Comparison of ENCODE assay signal across 1 cellular context in the genomic region with DNA sequence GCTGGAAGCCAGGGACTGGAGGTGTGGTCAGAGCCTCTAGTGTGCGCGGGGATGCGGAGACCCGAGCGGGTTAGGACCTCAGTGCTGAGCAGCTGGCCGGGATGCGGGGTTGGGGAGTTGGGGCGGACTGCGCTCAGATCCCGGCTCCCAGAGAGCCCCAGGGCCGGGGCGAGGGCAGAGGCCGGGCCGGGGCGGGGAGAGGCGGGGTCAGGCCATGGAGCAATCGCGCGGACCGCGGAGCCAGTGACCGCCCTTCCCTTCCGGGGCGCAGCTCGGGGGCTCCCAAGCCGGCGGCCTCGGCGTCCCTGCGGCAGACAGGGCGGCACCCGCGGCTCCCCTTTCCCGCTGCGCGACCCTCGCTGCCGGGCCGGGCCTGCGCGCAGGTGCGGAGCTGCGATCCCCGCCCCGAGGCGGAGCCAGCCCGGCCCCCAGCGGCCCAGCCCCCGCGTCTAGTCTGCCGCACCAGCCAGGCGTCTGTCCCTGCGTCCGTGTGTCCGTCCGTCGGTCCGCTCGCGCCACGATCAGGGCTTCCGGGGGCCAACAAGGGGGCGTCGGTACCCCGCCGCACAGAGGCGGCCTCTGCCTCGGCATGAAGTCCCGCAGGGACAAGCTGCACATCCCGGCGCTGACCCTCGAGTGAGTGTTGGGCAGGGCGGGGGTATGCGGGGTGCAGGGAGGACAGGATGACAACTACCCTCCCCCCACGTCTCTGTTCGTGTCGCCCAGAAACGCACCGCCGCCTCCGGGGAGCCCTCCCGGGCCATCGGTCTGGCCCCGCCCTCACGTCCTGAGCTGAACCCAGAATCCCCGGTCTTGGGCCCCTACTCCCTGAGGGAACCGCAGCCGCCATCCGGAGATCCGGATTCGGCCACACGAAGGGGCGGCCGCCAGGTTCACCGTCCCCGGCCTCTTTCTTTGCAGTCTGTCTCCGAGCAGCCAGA.
TF ChIP-seq lines count a peak whose summit lies in the region.

No MANE protein-coding gene starts in this region.

TF ChIP-seq in HEK293, 187 proteins besides CTCF, POLR2A, EP300 and RAD21 (continued from another document and continues in another):
- TF ChIP-seq, protein P1, sequence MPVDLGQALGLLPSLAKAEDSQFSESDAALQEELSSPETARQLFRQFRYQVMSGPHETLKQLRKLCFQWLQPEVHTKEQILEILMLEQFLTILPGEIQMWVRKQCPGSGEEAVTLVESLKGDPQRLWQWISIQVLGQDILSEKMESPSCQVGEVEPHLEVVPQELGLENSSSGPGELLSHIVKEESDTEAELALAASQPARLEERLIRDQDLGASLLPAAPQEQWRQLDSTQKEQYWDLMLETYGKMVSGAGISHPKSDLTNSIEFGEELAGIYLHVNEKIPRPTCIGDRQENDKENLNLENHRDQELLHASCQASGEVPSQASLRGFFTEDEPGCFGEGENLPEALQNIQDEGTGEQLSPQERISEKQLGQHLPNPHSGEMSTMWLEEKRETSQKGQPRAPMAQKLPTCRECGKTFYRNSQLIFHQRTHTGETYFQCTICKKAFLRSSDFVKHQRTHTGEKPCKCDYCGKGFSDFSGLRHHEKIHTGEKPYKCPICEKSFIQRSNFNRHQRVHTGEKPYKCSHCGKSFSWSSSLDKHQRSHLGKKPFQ (tag by site-specific recombination; IDR thresholded peaks at IDR 0.05): no peak
- TF ChIP-seq ZNF354C (tag by site-specific recombination; IDR thresholded peaks at IDR 0.05; ENCODE audit: borderline replicate concordance, low read depth) (no peak), ZNF184 (tag by site-specific recombination; IDR thresholded peaks at IDR 0.05) (no peak), ZNF514 (tag by site-specific recombination; IDR thresholded peaks at IDR 0.05) (no peak), ZNF837 (tag by site-specific recombination; IDR thresholded peaks at IDR 0.05) (no peak), ZNF660 (tag by site-specific recombination; IDR thresholded peaks at IDR 0.05) (no peak), SP3 (tag by site-specific recombination; IDR thresholded peaks at IDR 0.05) (peak; percentile 51), ZBTB48 (tag by site-specific recombination; IDR thresholded peaks at IDR 0.05) (0 out of 2 replicates have a peak, but pooled peaks have one; percentile 1), TCF7L2 (IDR thresholded peaks at IDR 0.05; ENCODE audit: borderline replicate concordance, low read depth, low read length) (no peak), HOXC10 (CRISPR knock-in tag; IDR thresholded peaks at IDR 0.05) (no peak), ZNF585B (tag by site-specific recombination; IDR thresholded peaks at IDR 0.05) (no peak), ZNF221 (tag by site-specific recombination; IDR thresholded peaks at IDR 0.05; ENCODE audit: borderline replicate concordance) (no peak), ZSCAN23 (tag by site-specific recombination; IDR thresholded peaks at IDR 0.05) (no peak), ZNF302 (tag by site-specific recombination; IDR thresholded peaks at IDR 0.05; ENCODE audit: low read depth) (no peak), GLI2 (tag by site-specific recombination; IDR thresholded peaks at IDR 0.05; ENCODE audit: borderline replicate concordance, low read depth) (no peak), ZNF214 (tag by site-specific recombination; IDR thresholded peaks at IDR 0.05; ENCODE audit: borderline replicate concordance) (no peak), ZNF510 (tag by site-specific recombination; IDR thresholded peaks at IDR 0.05; ENCODE audit: insufficient replicate concordance) (no peak), ZNF76 (tag by site-specific recombination; IDR thresholded peaks at IDR 0.05; ENCODE audit: borderline replicate concordance, low read depth) (no peak), ZFHX2 (tag by site-specific recombination; conservative IDR thresholded peaks at IDR 0.05) (0 out of 2 replicates have a peak, but pooled peaks have one; percentile 3), BCL11B (tag by site-specific recombination; IDR thresholded peaks at IDR 0.05; ENCODE audit: low read depth) (no peak), ZNF654 (tag by site-specific recombination; IDR thresholded peaks at IDR 0.05; ENCODE audit: low read depth) (no peak), ZNF366 (tag by site-specific recombination; conservative IDR thresholded peaks at IDR 0.05) (no peak), OVOL3 (tag by site-specific recombination; IDR thresholded peaks at IDR 0.05) (no peak), ZNF529 (tag by site-specific recombination; IDR thresholded peaks at IDR 0.05; ENCODE audit: insufficient replicate concordance) (no peak), ZNF426 (tag by site-specific recombination; IDR thresholded peaks at IDR 0.05) (no peak), GLIS1 (tag by site-specific recombination; IDR thresholded peaks at IDR 0.05) (peak; percentile 59; the same call in 1 of the 2 replicates), EGR2 (tag by site-specific recombination; IDR thresholded peaks at IDR 0.05; ENCODE audit: low read depth) (no peak; the same call in 1 of the 2 replicates), MEIS1 (CRISPR knock-in tag; IDR thresholded peaks at IDR 0.05; ENCODE audit: borderline replicate concordance) (no peak), ZNF24 (tag by site-specific recombination; IDR thresholded peaks at IDR 0.05) (no peak), ZNF701 (tag by site-specific recombination; IDR thresholded peaks at IDR 0.05) (no peak), ZNF626 (tag by site-specific recombination; IDR thresholded peaks at IDR 0.05) (no peak), ZNF600 (tag by site-specific recombination; IDR thresholded peaks at IDR 0.05) (no peak), ZNF707 (tag by site-specific recombination; IDR thresholded peaks at IDR 0.05) (no peak), ZNF629 (tag by site-specific recombination; IDR thresholded peaks at IDR 0.05) (no peak)
- TF ChIP-seq, protein P2, sequence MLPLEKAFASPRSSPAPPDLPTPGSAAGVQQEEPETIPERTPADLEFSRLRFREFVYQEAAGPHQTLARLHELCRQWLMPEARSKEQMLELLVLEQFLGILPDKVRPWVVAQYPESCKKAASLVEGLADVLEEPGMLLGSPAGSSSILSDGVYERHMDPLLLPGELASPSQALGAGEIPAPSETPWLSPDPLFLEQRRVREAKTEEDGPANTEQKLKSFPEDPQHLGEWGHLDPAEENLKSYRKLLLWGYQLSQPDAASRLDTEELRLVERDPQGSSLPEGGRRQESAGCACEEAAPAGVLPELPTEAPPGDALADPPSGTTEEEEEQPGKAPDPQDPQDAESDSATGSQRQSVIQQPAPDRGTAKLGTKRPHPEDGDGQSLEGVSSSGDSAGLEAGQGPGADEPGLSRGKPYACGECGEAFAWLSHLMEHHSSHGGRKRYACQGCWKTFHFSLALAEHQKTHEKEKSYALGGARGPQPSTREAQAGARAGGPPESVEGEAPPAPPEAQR (tag by site-specific recombination; IDR thresholded peaks at IDR 0.05): no peak
- TF ChIP-seq, protein P3, sequence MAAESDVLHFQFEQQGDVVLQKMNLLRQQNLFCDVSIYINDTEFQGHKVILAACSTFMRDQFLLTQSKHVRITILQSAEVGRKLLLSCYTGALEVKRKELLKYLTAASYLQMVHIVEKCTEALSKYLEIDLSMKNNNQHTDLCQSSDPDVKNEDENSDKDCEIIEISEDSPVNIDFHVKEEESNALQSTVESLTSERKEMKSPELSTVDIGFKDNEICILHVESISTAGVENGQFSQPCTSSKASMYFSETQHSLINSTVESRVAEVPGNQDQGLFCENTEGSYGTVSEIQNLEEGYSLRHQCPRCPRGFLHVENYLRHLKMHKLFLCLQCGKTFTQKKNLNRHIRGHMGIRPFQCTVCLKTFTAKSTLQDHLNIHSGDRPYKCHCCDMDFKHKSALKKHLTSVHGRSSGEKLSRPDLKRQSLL (tag by site-specific recombination; IDR thresholded peaks at IDR 0.05): no peak
- TF ChIP-seq, protein P4, sequence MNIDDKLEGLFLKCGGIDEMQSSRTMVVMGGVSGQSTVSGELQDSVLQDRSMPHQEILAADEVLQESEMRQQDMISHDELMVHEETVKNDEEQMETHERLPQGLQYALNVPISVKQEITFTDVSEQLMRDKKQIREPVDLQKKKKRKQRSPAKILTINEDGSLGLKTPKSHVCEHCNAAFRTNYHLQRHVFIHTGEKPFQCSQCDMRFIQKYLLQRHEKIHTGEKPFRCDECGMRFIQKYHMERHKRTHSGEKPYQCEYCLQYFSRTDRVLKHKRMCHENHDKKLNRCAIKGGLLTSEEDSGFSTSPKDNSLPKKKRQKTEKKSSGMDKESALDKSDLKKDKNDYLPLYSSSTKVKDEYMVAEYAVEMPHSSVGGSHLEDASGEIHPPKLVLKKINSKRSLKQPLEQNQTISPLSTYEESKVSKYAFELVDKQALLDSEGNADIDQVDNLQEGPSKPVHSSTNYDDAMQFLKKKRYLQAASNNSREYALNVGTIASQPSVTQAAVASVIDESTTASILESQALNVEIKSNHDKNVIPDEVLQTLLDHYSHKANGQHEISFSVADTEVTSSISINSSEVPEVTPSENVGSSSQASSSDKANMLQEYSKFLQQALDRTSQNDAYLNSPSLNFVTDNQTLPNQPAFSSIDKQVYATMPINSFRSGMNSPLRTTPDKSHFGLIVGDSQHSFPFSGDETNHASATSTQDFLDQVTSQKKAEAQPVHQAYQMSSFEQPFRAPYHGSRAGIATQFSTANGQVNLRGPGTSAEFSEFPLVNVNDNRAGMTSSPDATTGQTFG (tag by site-specific recombination; IDR thresholded peaks at IDR 0.05; ENCODE audit: borderline replicate concordance): no peak
- TF ChIP-seq, protein P5, sequence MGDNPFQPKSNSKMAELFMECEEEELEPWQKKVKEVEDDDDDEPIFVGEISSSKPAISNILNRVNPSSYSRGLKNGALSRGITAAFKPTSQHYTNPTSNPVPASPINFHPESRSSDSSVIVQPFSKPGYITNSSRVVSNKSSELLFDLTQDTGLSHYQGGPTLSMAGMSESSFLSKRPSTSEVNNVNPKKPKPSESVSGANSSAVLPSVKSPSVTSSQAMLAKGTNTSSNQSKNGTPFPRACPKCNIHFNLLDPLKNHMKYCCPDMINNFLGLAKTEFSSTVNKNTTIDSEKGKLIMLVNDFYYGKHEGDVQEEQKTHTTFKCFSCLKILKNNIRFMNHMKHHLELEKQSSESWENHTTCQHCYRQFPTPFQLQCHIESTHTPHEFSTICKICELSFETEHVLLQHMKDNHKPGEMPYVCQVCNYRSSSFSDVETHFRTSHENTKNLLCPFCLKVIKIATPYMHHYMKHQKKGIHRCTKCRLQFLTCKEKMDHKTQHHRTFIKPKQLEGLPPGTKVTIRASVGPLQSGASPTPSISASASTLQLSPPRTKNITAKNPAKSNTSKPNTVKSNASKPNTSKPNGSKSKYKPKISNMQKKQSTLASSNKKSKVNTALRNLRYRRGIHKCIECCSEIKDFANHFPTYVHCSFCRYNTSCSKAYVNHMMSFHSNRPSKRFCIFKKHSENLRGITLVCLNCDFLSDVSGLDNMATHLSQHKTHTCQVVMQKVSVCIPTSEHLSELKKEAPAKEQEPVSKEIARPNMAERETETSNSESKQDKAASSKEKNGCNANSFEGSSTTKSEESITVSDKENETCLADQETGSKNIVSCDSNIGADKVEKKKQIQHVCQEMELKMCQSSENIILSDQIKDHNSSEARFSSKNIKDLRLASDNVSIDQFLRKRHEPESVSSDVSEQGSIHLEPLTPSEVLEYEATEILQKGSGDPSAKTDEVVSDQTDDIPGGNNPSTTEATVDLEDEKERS (tag by site-specific recombination; IDR thresholded peaks at IDR 0.05): no peak
- TF ChIP-seq, protein P6, sequence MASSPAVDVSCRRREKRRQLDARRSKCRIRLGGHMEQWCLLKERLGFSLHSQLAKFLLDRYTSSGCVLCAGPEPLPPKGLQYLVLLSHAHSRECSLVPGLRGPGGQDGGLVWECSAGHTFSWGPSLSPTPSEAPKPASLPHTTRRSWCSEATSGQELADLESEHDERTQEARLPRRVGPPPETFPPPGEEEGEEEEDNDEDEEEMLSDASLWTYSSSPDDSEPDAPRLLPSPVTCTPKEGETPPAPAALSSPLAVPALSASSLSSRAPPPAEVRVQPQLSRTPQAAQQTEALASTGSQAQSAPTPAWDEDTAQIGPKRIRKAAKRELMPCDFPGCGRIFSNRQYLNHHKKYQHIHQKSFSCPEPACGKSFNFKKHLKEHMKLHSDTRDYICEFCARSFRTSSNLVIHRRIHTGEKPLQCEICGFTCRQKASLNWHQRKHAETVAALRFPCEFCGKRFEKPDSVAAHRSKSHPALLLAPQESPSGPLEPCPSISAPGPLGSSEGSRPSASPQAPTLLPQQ (tag by site-specific recombination; IDR thresholded peaks at IDR 0.05): no peak
- TF ChIP-seq, protein P7, sequence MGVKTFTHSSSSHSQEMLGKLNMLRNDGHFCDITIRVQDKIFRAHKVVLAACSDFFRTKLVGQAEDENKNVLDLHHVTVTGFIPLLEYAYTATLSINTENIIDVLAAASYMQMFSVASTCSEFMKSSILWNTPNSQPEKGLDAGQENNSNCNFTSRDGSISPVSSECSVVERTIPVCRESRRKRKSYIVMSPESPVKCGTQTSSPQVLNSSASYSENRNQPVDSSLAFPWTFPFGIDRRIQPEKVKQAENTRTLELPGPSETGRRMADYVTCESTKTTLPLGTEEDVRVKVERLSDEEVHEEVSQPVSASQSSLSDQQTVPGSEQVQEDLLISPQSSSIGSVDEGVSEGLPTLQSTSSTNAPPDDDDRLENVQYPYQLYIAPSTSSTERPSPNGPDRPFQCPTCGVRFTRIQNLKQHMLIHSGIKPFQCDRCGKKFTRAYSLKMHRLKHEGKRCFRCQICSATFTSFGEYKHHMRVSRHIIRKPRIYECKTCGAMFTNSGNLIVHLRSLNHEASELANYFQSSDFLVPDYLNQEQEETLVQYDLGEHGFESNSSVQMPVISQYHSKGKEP (tag by site-specific recombination; IDR thresholded peaks at IDR 0.05): no peak
- TF ChIP-seq, protein P8, sequence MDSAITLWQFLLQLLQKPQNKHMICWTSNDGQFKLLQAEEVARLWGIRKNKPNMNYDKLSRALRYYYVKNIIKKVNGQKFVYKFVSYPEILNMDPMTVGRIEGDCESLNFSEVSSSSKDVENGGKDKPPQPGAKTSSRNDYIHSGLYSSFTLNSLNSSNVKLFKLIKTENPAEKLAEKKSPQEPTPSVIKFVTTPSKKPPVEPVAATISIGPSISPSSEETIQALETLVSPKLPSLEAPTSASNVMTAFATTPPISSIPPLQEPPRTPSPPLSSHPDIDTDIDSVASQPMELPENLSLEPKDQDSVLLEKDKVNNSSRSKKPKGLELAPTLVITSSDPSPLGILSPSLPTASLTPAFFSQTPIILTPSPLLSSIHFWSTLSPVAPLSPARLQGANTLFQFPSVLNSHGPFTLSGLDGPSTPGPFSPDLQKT (IDR thresholded peaks at IDR 0.05; ENCODE audit: borderline replicate concordance, low read depth, low read length): no peak
- TF ChIP-seq, protein P9, sequence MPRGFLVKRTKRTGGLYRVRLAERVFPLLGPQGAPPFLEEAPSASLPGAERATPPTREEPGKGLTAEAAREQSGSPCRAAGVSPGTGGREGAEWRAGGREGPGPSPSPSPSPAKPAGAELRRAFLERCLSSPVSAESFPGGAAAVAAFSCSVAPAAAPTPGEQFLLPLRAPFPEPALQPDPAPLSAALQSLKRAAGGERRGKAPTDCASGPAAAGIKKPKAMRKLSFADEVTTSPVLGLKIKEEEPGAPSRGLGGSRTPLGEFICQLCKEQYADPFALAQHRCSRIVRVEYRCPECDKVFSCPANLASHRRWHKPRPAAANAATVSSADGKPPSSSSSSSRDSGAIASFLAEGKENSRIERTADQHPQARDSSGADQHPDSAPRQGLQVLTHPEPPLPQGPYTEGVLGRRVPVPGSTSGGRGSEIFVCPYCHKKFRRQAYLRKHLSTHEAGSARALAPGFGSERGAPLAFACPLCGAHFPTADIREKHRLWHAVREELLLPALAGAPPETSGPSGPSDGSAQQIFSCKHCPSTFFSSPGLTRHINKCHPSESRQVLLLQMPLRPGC (tag by site-specific recombination; IDR thresholded peaks at IDR 0.05): no peak
